Comparison of ENCODE assay signal across 8 cellular contexts in genomic region chr19:39671739-39672363, GRCh38. TPM values are rescaled to one million over a fixed set of nuclear protein-coding genes. Genes with fewer than 3 reads are reported as not detected.
DNase-seq lines count a peak whose midpoint lies in the region; ATAC-seq and TF ChIP-seq lines count a peak whose summit lies in the region.

No MANE protein-coding gene starts in this region.

- no peak overlapping the region for H3K4me3 Mint-ChIP-seq in activated CD8-positive, alpha-beta T cell treated with anti-CD3 and anti-CD28 coated beads for 36 hours

- WGBS in suprapubic skin = 16% methylated on average over 9 of the region's 9 CpGs

- DNase-seq in COLO829 (ENCODE audit: low spot score) (peak; percentile 31), HEK293T (ENCODE audit: extremely low spot score) (peak; percentile 55), NCI-H82 (lab: John Stamatoyannopoulos, UW) (peak; percentile 83), foreskin keratinocyte (peak; percentile 9 to 36), putamen (ENCODE audit: low spot score) (peak; percentile 50), suprapubic skin (ENCODE audit: low spot score in 2 of 2) (no peak)
- peak; percentile 63 for DNase-seq in activated CD8-positive, alpha-beta T cell treated with anti-CD3 and anti-CD28 coated beads for 36 hours

- H3K4me3 ChIP-seq in suprapubic skin = no peak overlapping the region

- peaks cover 15% of the 10 kb centered on the region for H3K27me3 Mint-ChIP-seq in activated CD8-positive, alpha-beta T cell treated with anti-CD3 and anti-CD28 coated beads for 36 hours

- no peaks in the 10 kb centered on the region for H3K36me3 ChIP-seq in suprapubic skin

- H3K27me3 ChIP-seq in foreskin keratinocyte (peaks cover 22% of the 10 kb centered on the region), suprapubic skin (no peaks in the 10 kb centered on the region)

- intact Hi-C loops in activated CD8-positive, alpha-beta T cell treated with anti-CD3 and anti-CD28 coated beads for 36 hours (cut with micrococcal nuclease) = loop anchor here (2.0 to 10.0 kb wide), 2 partner anchors 93 to 121 kb away; no protein-coding TSS in a partner anchor

- ATAC-seq in activated CD8-positive, alpha-beta T cell treated with anti-CD3 and anti-CD28 coated beads for 36 hours = peak; percentile 58
- ATAC-seq in foreskin keratinocyte = peak; percentile 28
- ATAC-seq in HG02571 (IDR thresholded peaks at IDR 0.05; ENCODE audit: unreplicated experiment) = no peak

- H3K4me1 ChIP-seq in foreskin keratinocyte (no peaks in the 10 kb centered on the region), suprapubic skin (no peaks in the 10 kb centered on the region)

- H3K4me1 Mint-ChIP-seq in activated CD8-positive, alpha-beta T cell treated with anti-CD3 and anti-CD28 coated beads for 36 hours (ENCODE audit: low read depth) = peaks cover 11% of the 10 kb centered on the region

- H3K9me3 ChIP-seq in suprapubic skin = no peaks in the 10 kb centered on the region

- H3K27ac ChIP-seq in foreskin keratinocyte = no peak overlapping the region
- no peak overlapping the region for H3K27ac ChIP-seq in suprapubic skin

- no peak for TF ChIP-seq POLR2A in suprapubic skin (IDR thresholded peaks at IDR 0.05)

- H3K36me3 Mint-ChIP-seq in activated CD8-positive, alpha-beta T cell treated with anti-CD3 and anti-CD28 coated beads for 36 hours (ENCODE audit: low read depth) = no peaks in the 10 kb centered on the region

- TF ChIP-seq CTCF in activated CD8-positive, alpha-beta T cell treated with anti-CD3 and anti-CD28 coated beads for 36 hours (IDR thresholded peaks at IDR 0.05) = peak; percentile 83
- TF ChIP-seq CTCF in foreskin keratinocyte (conservative IDR thresholded peaks at IDR 0.05) (peak; percentile 77), suprapubic skin (IDR thresholded peaks at IDR 0.05) (peak in 1 of 2 donors; percentile 33)

- no peak overlapping the region for H3K27ac Mint-ChIP-seq in activated CD8-positive, alpha-beta T cell treated with anti-CD3 and anti-CD28 coated beads for 36 hours

- POLR2A ChIA-PET in HEK293T (lab: Yijun Ruan, JAX) = interaction anchor here (1.1 kb wide), 1 partner anchor 236 kb away, joined by 4 read pairs; the partner anchor contains the start of gene RPS16
- POLR2A ChIA-PET in activated CD8-positive, alpha-beta T cell treated with anti-CD3 and anti-CD28 coated beads for 36 hours (lab: Charles Lee) = no interaction called here

- CTCF ChIA-PET in HEK293T (lab: Yijun Ruan, JAX) = interaction anchor here (0.9 to 3.2 kb wide), 2 partner anchors 121 to 231 kb away, joined by 3 to 17 read pairs; no protein-coding TSS in a partner anchor
- CTCF ChIA-PET in activated CD8-positive, alpha-beta T cell treated with anti-CD3 and anti-CD28 coated beads for 36 hours (lab: Charles Lee) = interaction anchor here (0.6 to 5.4 kb wide), 21 partner anchors 9 to 236 kb away, joined by 3 to 62 read pairs (median 4); partner anchors contain the start of gene RPS16

- no peaks in the 10 kb centered on the region for H3K9me3 Mint-ChIP-seq in activated CD8-positive, alpha-beta T cell treated with anti-CD3 and anti-CD28 coated beads for 36 hours

- no peak for TF ChIP-seq EP300 in suprapubic skin (IDR thresholded peaks at IDR 0.05)

TF ChIP-seq in HEK293T, 16 proteins besides CTCF, POLR2A, EP300 and RAD21:
- TF ChIP-seq FOXA1 (IDR thresholded peaks at IDR 0.05) = no peak
- TF ChIP-seq ELF4 (IDR thresholded peaks at IDR 0.05) = no peak
- peak; percentile 76 for TF ChIP-seq PKNOX1 (IDR thresholded peaks at IDR 0.05)
TF ChIP-seq in HEK293T: peak in this region for 1.

RNA-seq across cellular contexts. Expression of gene LGALS16, which starts 16.1 kb away (rescaled TPM):
- not detected for total RNA-seq in activated CD8-positive, alpha-beta T cell treated with anti-CD3 and anti-CD28 coated beads for 36 hours
- total RNA-seq in foreskin keratinocyte = not detected in 2 replicates
- not detected in 2 replicates for polyA plus RNA-seq in foreskin keratinocyte
- total RNA-seq in suprapubic skin = not detected

RNA-seq across cellular contexts. Expression of gene LGALS14, which starts 32.4 kb away (rescaled TPM):
- total RNA-seq in activated CD8-positive, alpha-beta T cell treated with anti-CD3 and anti-CD28 coated beads for 36 hours = 1 to 10 TPM in 1 of 2 experiments, not detected in 1; 1.8 TPM
- total RNA-seq in foreskin keratinocyte (not detected in 2 replicates), suprapubic skin (not detected)
- polyA plus RNA-seq in foreskin keratinocyte = not detected in 2 replicates

Comparison
In these comparisons a context has a peak if more than half of its experiments do, and no peak if none do; other contexts are left out.
1. DNase-seq: peak in COLO829 (single experiment), HEK293T (single experiment), NCI-H82 (single experiment), activated CD8-positive, alpha-beta T cell treated with anti-CD3 and anti-CD28 coated beads for 36 hours (single experiment), foreskin keratinocyte (2 of 2) and putamen (single experiment); none in suprapubic skin (0 of 2).